Comparison of ENCODE assay signal across 8 cellular contexts in the genomic region with DNA sequence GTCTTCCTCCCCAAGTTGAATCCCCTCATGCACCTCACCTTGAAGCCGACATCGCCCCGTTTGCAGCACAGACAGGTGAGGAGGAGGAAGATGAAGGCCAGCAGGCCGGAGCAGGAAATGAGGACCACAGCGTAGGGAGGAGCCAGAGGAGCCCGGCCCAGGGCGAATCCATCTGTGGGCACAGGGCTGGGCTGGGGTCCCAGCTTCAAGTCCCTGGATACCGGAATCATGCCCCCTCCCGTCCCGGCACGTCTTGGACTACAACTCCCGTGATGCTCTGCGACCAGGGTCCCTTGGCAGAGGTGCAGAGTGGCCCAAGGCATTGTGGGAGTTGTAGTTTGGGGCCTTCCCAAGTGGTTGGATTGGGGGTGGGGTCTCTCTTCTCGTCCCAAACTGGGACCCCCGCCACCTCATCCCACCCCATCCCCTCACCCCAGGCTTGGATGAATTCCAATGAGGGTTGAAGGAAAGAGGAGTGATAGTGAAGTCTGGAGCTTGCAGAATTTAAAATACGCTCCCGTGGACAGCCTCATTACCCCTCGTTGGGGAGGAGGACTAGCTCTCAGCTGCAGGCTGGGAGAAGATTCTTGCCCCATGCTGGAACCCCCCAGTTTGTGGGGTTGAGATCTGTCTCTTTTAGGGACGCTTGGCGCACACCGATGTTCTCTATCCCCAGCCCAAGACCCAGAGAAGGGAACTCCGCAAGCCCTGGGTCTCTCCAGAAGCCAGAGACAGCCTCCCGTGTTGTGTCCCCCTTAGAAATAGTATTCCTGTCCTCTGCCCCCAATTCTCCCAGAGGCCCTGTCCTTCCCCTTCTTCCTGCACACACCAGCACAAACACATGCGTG. TPM values are rescaled to one million over a fixed set of nuclear protein-coding genes. Genes with fewer than 3 reads are reported as not detected.
DNase-seq lines count a peak whose midpoint lies in the region; ATAC-seq and TF ChIP-seq lines count a peak whose summit lies in the region.

No MANE protein-coding gene starts in this region.

- H3K36me3 ChIP-seq in SJCRH30 (no peaks in the 10 kb centered on the region), ovary (no peaks in the 10 kb centered on the region), transverse colon (no peaks in the 10 kb centered on the region)

- CTCF ChIA-PET in activated naive CD4-positive, alpha-beta T cell treated with anti-CD3 and anti-CD28 coated beads, Interleukin-2, amount 10 ng/mL, durations not matched to agents 7 days and 5 days (lab: Charles Lee), result interaction anchor here (6.3 kb wide), 1 partner anchor 76 kb away, joined by 138 read pairs; no protein-coding TSS in a partner anchor

- H3K4me3 ChIP-seq in SJCRH30 (no peak overlapping the region), ovary (no peak overlapping the region), transverse colon (peak overlapping the region in 1 of 4 donors; percentile 7)

- H3K27me3 ChIP-seq in SJCRH30 (no peaks in the 10 kb centered on the region), ovary (peaks cover 6% of the 10 kb centered on the region), transverse colon (peaks cover 39% of the 10 kb centered on the region)

- H3K27ac ChIP-seq in SJCRH30 (no peak overlapping the region), ovary (no peak overlapping the region), transverse colon (no peak overlapping the region)

- no peak for TF ChIP-seq POLR2A in ovary (IDR thresholded peaks at IDR 0.05)
- no peak for TF ChIP-seq POLR2A in transverse colon (IDR thresholded peaks at IDR 0.05)

- H3K27me3 Mint-ChIP-seq in activated naive CD4-positive, alpha-beta T cell treated with anti-CD3 and anti-CD28 coated beads, Interleukin-2, amount 10 ng/mL, durations not matched to agents 7 days and 5 days, result peaks cover 14% of the 10 kb centered on the region
- H3K27me3 Mint-ChIP-seq in glutamatergic neuron (ENCODE audit: unreplicated experiment), result peaks cover 4% of the 10 kb centered on the region

- peaks cover 16% of the 10 kb centered on the region for H3K4me1 Mint-ChIP-seq in activated naive CD4-positive, alpha-beta T cell treated with anti-CD3 and anti-CD28 coated beads, Interleukin-2, amount 10 ng/mL, durations not matched to agents 7 days and 5 days
- H3K4me1 Mint-ChIP-seq in glutamatergic neuron (ENCODE audit: low read depth, unreplicated experiment), result peaks cover 7% of the 10 kb centered on the region

- H3K4me3 Mint-ChIP-seq in activated naive CD4-positive, alpha-beta T cell treated with anti-CD3 and anti-CD28 coated beads, Interleukin-2, amount 10 ng/mL, durations not matched to agents 7 days and 5 days, result peak overlapping the region; percentile 77
- H3K4me3 Mint-ChIP-seq in glutamatergic neuron (ENCODE audit: unreplicated experiment), result peak overlapping the region; percentile 95

- DNase-seq in AG09319 (ENCODE audit: extremely low read depth, low read depth), result peak; percentile 4
- DNase-seq in SJCRH30, result peak; percentile 49 to 67
- DNase-seq in activated naive CD4-positive, alpha-beta T cell treated with anti-CD3 and anti-CD28 coated beads, Interleukin-2, amount 10 ng/mL, durations not matched to agents 7 days and 5 days, result peak; percentile 86
- peak; percentile 75 for DNase-seq in glutamatergic neuron
- DNase-seq in ovary, result peak; percentile 57 to 75 (median 73)
- DNase-seq in transverse colon, result peak; percentile 71
- DNase-seq in NCI-H510A treated with DMSO at 0.1 percent for 48 hours (lab: John Stamatoyannopoulos, UW), result no peak

- no peak for TF ChIP-seq CTCF in AG09319 (IDR thresholded peaks at IDR 0.05; ENCODE audit: low read depth, low read length)
- no peak for TF ChIP-seq CTCF in glutamatergic neuron (IDR thresholded peaks at IDR 0.05; ENCODE audit: partially characterized antibody, unreplicated experiment)
- no peak for TF ChIP-seq CTCF in ovary (IDR thresholded peaks at IDR 0.05)
- no peak for TF ChIP-seq CTCF in transverse colon (IDR thresholded peaks at IDR 0.05)

- TF ChIP-seq EP300 in ovary (IDR thresholded peaks at IDR 0.05) (no peak), transverse colon (IDR thresholded peaks at IDR 0.05; ENCODE audit: low read depth) (no peak)

- H3K9me3 Mint-ChIP-seq in activated naive CD4-positive, alpha-beta T cell treated with anti-CD3 and anti-CD28 coated beads, Interleukin-2, amount 10 ng/mL, durations not matched to agents 7 days and 5 days, result no peaks in the 10 kb centered on the region
- H3K9me3 Mint-ChIP-seq in glutamatergic neuron (ENCODE audit: unreplicated experiment), result peaks cover 4% of the 10 kb centered on the region

- intact Hi-C loops in ovary (cut with DNase I) (no loop called here), transverse colon (cut with DNase I; ENCODE audit: low total_unique reads) (no loop called here)

- peak; percentile 51 for ATAC-seq in HG02798 (IDR thresholded peaks at IDR 0.05; ENCODE audit: poor library complexity, unreplicated experiment)

- H3K36me3 Mint-ChIP-seq in activated naive CD4-positive, alpha-beta T cell treated with anti-CD3 and anti-CD28 coated beads, Interleukin-2, amount 10 ng/mL, durations not matched to agents 7 days and 5 days, result no peaks in the 10 kb centered on the region
- H3K36me3 Mint-ChIP-seq in glutamatergic neuron (ENCODE audit: unreplicated experiment), result no peaks in the 10 kb centered on the region

- in situ Hi-C loops in transverse colon (cut with MboI; ENCODE audit: low pct_ligation_motif_present in 1 of 4, low pct_unique_long_range_greater_than_20kb in 1 of 4, low sequenced_read_pairs in 3 of 4), result no loop called here

- H3K4me1 ChIP-seq in SJCRH30 (no peaks in the 10 kb centered on the region), ovary (ENCODE audit: insufficient read depth) (peaks cover 2% of the 10 kb centered on the region), transverse colon (peaks cover 0 to 9% (median 4%) of the 10 kb centered on the region in 4 donors)

- no peak overlapping the region for H3K27ac Mint-ChIP-seq in activated naive CD4-positive, alpha-beta T cell treated with anti-CD3 and anti-CD28 coated beads, Interleukin-2, amount 10 ng/mL, durations not matched to agents 7 days and 5 days
- H3K27ac Mint-ChIP-seq in glutamatergic neuron (ENCODE audit: unreplicated experiment), result peak overlapping the region; percentile 62

- no peaks in the 10 kb centered on the region for H3K9me3 ChIP-seq in SJCRH30 (replicated peaks)
- H3K9me3 ChIP-seq in ovary, result no peaks in the 10 kb centered on the region
- H3K9me3 ChIP-seq in transverse colon, result no peaks in the 10 kb centered on the region

- WGBS in ovary, 3 donors, result 8 to 9% (median 8%) methylated on average over 24 of the region's 24 CpGs
- 11 to 26% methylated on average over 9 to 24 of the region's 24 CpGs for WGBS in transverse colon (ENCODE audit: low coverage in 1 of 2), 2 donors

RNA-seq across cellular contexts. Expression of gene LMTK3, which starts 1.0 kb away (rescaled TPM):
- total RNA-seq in SJCRH30 (2014; rRNA removed; shearing (Covaris generic)), result not detected in 2 replicates
- total RNA-seq in glutamatergic neuron (ENCODE audit: unreplicated experiment) (36.3 TPM), ovary (1 to 10 TPM in 1 of 7 donors, under 1 TPM in 6; 0.38 to 2.5 (median 0.50) TPM), transverse colon (1 to 10 TPM in 2 of 4 donors, under 1 TPM in 1, not detected in 1; 0.68 to 2.4 (median 1.1) TPM)
- under 1 TPM in 1 of 2 donors, not detected in 1; 0.27 TPM for polyA plus RNA-seq in ovary

RNA-seq across cellular contexts. Expression of gene SULT2B1, which starts 41.3 kb away (rescaled TPM):
- 0.26 TPM in 1 of 2 replicates, not detected in the other for total RNA-seq in SJCRH30 (2014; rRNA removed; shearing (Covaris generic))
- total RNA-seq in glutamatergic neuron (ENCODE audit: unreplicated experiment), result not detected
- under 1 TPM in 1 of 7 donors, not detected in 6; 0.20 TPM for total RNA-seq in ovary
- under 1 TPM in 1 of 2 donors, not detected in 1; 0.10 TPM for polyA plus RNA-seq in ovary
- under 1 TPM in 2 of 4 donors, not detected in 2; 0.32 to 0.41 TPM for total RNA-seq in transverse colon

RNA-seq across cellular contexts. Expression of gene CYTH2, which starts 41.5 kb away (rescaled TPM):
- 25.0 and 29.0 TPM in 2 replicates for total RNA-seq in SJCRH30 (2014; rRNA removed; shearing (Covaris generic))
- total RNA-seq in glutamatergic neuron (ENCODE audit: unreplicated experiment), result 233 TPM
- 10 to 100 TPM; 38.5 to 66.5 (median 49.4) TPM for total RNA-seq in ovary
- polyA plus RNA-seq in ovary, result 10 to 100 TPM; 27.6 to 58.2 TPM
- total RNA-seq in transverse colon, result 100 to 1,000 TPM in 2 of 4 donors, 10 to 100 TPM in 2; 61.1 to 410 (median 171) TPM

RNA-seq across cellular contexts. Expression of gene KCNJ14, which starts 55.3 kb away (rescaled TPM):
- 0.41 and 0.57 TPM in 2 replicates for total RNA-seq in SJCRH30 (2014; rRNA removed; shearing (Covaris generic))
- total RNA-seq in glutamatergic neuron (ENCODE audit: unreplicated experiment), result 1.0 TPM
- total RNA-seq in ovary, result 1 to 10 TPM in 5 of 7 donors, under 1 TPM in 2; 0.48 to 2.2 (median 1.4) TPM
- under 1 TPM; 0.56 to 0.63 TPM for polyA plus RNA-seq in ovary
- under 1 TPM in 2 of 4 donors, not detected in 2; 0.41 to 0.64 TPM for total RNA-seq in transverse colon

Comparison
In these comparisons a context has a peak if more than half of its experiments do, and no peak if none do; other contexts are left out.
1. RNA of gene LMTK3, which starts 1.0 kb away (total RNA-seq): 36.3 TPM in glutamatergic neuron (single experiment); 0.68 to 2.4 TPM in transverse colon, 0.38 to 2.5 TPM in ovary and not detected in SJCRH30; every median in the first group is over 10 times any median in the second.